17 cellular contexts compared by ENCODE assay signal in the genomic region with DNA sequence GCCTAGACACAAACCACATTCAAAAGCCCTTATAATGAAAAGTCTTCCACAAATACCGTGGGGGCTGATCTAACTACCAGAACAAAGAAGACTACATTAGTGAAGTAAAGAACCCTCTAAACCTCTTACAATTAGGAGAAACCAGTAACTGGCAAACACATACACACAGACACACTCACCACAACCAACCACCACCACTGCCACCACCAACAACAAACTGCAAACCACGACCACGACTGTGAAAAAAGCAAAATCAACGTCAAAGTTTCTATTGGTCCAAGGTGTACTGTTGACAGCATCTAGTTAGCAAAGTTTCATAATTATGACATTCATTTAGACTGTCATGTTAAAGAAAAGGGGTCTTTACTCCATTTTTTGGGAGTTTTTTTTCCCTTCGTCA. TPM values are rescaled to one million over a fixed set of nuclear protein-coding genes. Genes with fewer than 3 reads are reported as not detected.
DNase-seq lines count a peak whose midpoint lies in the region; ATAC-seq and TF ChIP-seq lines count a peak whose summit lies in the region.
"Had no signal": no experiment of that assay in that cellular context is flagged by ENCODE, and none has a peak within 500 bp of the region (broad histone marks: within the 10 kb centered on the region; RNA-seq: fewer than 3 reads in every experiment).

No MANE protein-coding gene starts in this region.

- no peaks in the 10 kb centered on the region for H3K36me3 ChIP-seq in smooth muscle cell (ENCODE audit: low read depth)
- H3K36me3 ChIP-seq in CD8-positive, alpha-beta T cell (ENCODE audit: insufficient read depth, low read length) = no peaks in the 10 kb centered on the region
- H3K36me3 ChIP-seq: BLaER1 treated with 17β-estradiol and CSF1 and Interleukin-3, amounts not matched to agents 10 nM and 100 nM; right atrium auricular region had no signal

- H3K36me3 Mint-ChIP-seq in activated T-cell treated with anti-CD3 and anti-CD28 coated beads, Interleukin-2, amount 50 U/mL, for 24 hours (ENCODE audit: low read depth) = no peaks in the 10 kb centered on the region
- no peaks in the 10 kb centered on the region for H3K36me3 Mint-ChIP-seq in activated CD4-positive, alpha-beta memory T cell treated with anti-CD3 and anti-CD28 coated beads for 36 hours
- H3K36me3 Mint-ChIP-seq in glutamatergic neuron (ENCODE audit: unreplicated experiment) = peaks cover 17% of the 10 kb centered on the region
- H3K36me3 Mint-ChIP-seq in HFFc6 (ENCODE audit: low read depth) = no peaks in the 10 kb centered on the region; the same call in 1 of the 2 replicates
- H3K36me3 Mint-ChIP-seq in CD8-positive, alpha-beta T cell = no peaks in the 10 kb centered on the region

- peaks cover 20% of the 10 kb centered on the region for H3K79me2 ChIP-seq in smooth muscle cell (ENCODE audit: low read depth)

- H3K4me3 Mint-ChIP-seq in activated T-cell treated with anti-CD3 and anti-CD28 coated beads, Interleukin-2, amount 50 U/mL, for 24 hours = no peak overlapping the region
- H3K4me3 Mint-ChIP-seq in activated CD4-positive, alpha-beta memory T cell treated with anti-CD3 and anti-CD28 coated beads for 36 hours = no peak overlapping the region
- H3K4me3 Mint-ChIP-seq in glutamatergic neuron (ENCODE audit: unreplicated experiment) (peak overlapping the region; percentile 98), HFFc6 (no peak overlapping the region)
- no peak overlapping the region for H3K4me3 Mint-ChIP-seq in CD8-positive, alpha-beta T cell

- H3K4me2 ChIP-seq in smooth muscle cell = peak overlapping the region; percentile 89
- H3K4me2 ChIP-seq: A549; BLaER1 treated with 17β-estradiol and CSF1 and Interleukin-3, amounts not matched to agents 10 nM and 100 nM had no signal

- H3K4me1 Mint-ChIP-seq in activated T-cell treated with anti-CD3 and anti-CD28 coated beads, Interleukin-2, amount 50 U/mL, for 24 hours (ENCODE audit: low read depth) = peaks cover 22% of the 10 kb centered on the region
- peaks cover 16% of the 10 kb centered on the region for H3K4me1 Mint-ChIP-seq in activated CD4-positive, alpha-beta memory T cell treated with anti-CD3 and anti-CD28 coated beads for 36 hours (ENCODE audit: low read depth)
- peaks cover 49% of the 10 kb centered on the region for H3K4me1 Mint-ChIP-seq in glutamatergic neuron (ENCODE audit: low read depth, unreplicated experiment)
- H3K4me1 Mint-ChIP-seq in HFFc6 (ENCODE audit: low read depth) = peaks cover 21% of the 10 kb centered on the region
- peaks cover 17% of the 10 kb centered on the region for H3K4me1 Mint-ChIP-seq in CD8-positive, alpha-beta T cell (ENCODE audit: low read depth)

- H3K27me3 ChIP-seq in smooth muscle cell (ENCODE audit: low read depth) = peaks cover 14% of the 10 kb centered on the region
- peaks cover 30% of the 10 kb centered on the region for H3K27me3 ChIP-seq in CD8-positive, alpha-beta T cell (ENCODE audit: insufficient read depth, low read length)

- no peaks in the 10 kb centered on the region for H4K20me1 ChIP-seq in smooth muscle cell (ENCODE audit: low read depth)

- ATAC-seq in CD8-positive, alpha-beta T cell = no peak
- ATAC-seq: A549 had no signal

- TF ChIP-seq CTCF in glutamatergic neuron (IDR thresholded peaks at IDR 0.05; ENCODE audit: partially characterized antibody, unreplicated experiment) (no peak), smooth muscle cell (IDR thresholded peaks at IDR 0.05; ENCODE audit: borderline replicate concordance, insufficient read depth, poor library complexity, severe bottlenecking) (no peak), HFFc6 (IDR thresholded peaks at IDR 0.05) (no peak)
- no peak for TF ChIP-seq CTCF in CD8-positive, alpha-beta T cell (IDR thresholded peaks at IDR 0.05)

- peaks cover 14% of the 10 kb centered on the region for H3K4me1 ChIP-seq in smooth muscle cell (ENCODE audit: low read depth)
- peaks cover 6% of the 10 kb centered on the region for H3K4me1 ChIP-seq in CD8-positive, alpha-beta T cell (ENCODE audit: insufficient read depth, low read length)
- H3K4me1 ChIP-seq: A549 had no signal

- no peaks in the 10 kb centered on the region for H3F3A ChIP-seq in smooth muscle cell (ENCODE audit: low read depth)

- peak overlapping the region; percentile 66 for H3K4me3 ChIP-seq in smooth muscle cell
- no peak overlapping the region for H3K4me3 ChIP-seq in CD8-positive, alpha-beta T cell (ENCODE audit: low read depth, low read length)
- H3K4me3 ChIP-seq: A549; BLaER1 treated with 17β-estradiol and CSF1 and Interleukin-3, amounts not matched to agents 10 nM and 100 nM; GM23248 had no signal

- H2AFZ ChIP-seq in smooth muscle cell (ENCODE audit: low read depth) = no peak overlapping the region
- H2AFZ ChIP-seq: GM23248 had no signal

- WGBS in smooth muscle cell (ENCODE audit: low lambda C conversion rate) = 71% methylated on average over 5 of the region's 5 CpGs

- POLR2A ChIA-PET in activated CD4-positive, alpha-beta memory T cell treated with anti-CD3 and anti-CD28 coated beads for 36 hours (lab: Charles Lee) = no interaction called here
- POLR2A ChIA-PET in CD8-positive, alpha-beta T cell (lab: Charles Lee) = no interaction called here

- no peaks in the 10 kb centered on the region for H3K9me3 ChIP-seq in smooth muscle cell (replicated peaks; ENCODE audit: low read depth)
- H3K9me3 ChIP-seq in CD8-positive, alpha-beta T cell (ENCODE audit: low read length) = no peaks in the 10 kb centered on the region
- H3K9me3 ChIP-seq: A549, right atrium auricular region had no signal

- DNase-seq in activated T-cell treated with anti-CD3 and anti-CD28 coated beads, Interleukin-2, amount 50 U/mL, for 48 hours = peak; percentile 25 to 26
- no peak for DNase-seq in activated T-cell treated with anti-CD3 and anti-CD28 coated beads, Interleukin-2, amount 50 U/mL, for 24 hours
- peak; percentile 19 for DNase-seq in activated CD4-positive, alpha-beta memory T cell treated with anti-CD3 and anti-CD28 coated beads for 36 hours
- DNase-seq in glutamatergic neuron = no peak
- no peak for DNase-seq in smooth muscle cell (lab: John Stamatoyannopoulos, UW; ENCODE audit: unreplicated experiment)
- DNase-seq in HFFc6 = no peak
- DNase-seq in RPMI8226 = no peak
- no peak for DNase-seq in CD8-positive, alpha-beta T cell
- DNase-seq: GM23248, Kasumi-1, midbrain, NCI-H1105 treated with DMSO at 0.1 percent for 48 hours, SHP77 had no signal

- CTCF ChIA-PET in activated CD4-positive, alpha-beta memory T cell treated with anti-CD3 and anti-CD28 coated beads for 36 hours (lab: Charles Lee) = interaction anchor here (0.6 kb wide), 1 partner anchor 43 kb away, joined by 3 read pairs; no protein-coding TSS in a partner anchor
- CTCF ChIA-PET in CD8-positive, alpha-beta T cell (lab: Charles Lee) = no interaction called here

- H3K9ac ChIP-seq in smooth muscle cell (ENCODE audit: low read depth) = no peak overlapping the region
- H3K9ac ChIP-seq: BLaER1 treated with 17β-estradiol and CSF1 and Interleukin-3, amounts not matched to agents 10 nM and 100 nM; GM23248 had no signal

- H3K9me3 Mint-ChIP-seq in activated T-cell treated with anti-CD3 and anti-CD28 coated beads, Interleukin-2, amount 50 U/mL, for 24 hours = no peaks in the 10 kb centered on the region
- H3K9me3 Mint-ChIP-seq in activated CD4-positive, alpha-beta memory T cell treated with anti-CD3 and anti-CD28 coated beads for 36 hours = no peaks in the 10 kb centered on the region
- H3K9me3 Mint-ChIP-seq in glutamatergic neuron (ENCODE audit: unreplicated experiment) = peaks cover 15% of the 10 kb centered on the region
- peaks cover 3% of the 10 kb centered on the region; the same call in 1 of the 2 replicates for H3K9me3 Mint-ChIP-seq in HFFc6
- H3K9me3 Mint-ChIP-seq in CD8-positive, alpha-beta T cell = no peaks in the 10 kb centered on the region
- H3K9me3 Mint-ChIP-seq: stimulated activated naive CD8-positive, alpha-beta T cell treated with anti-CD3 and anti-CD28 coated beads, Interleukin-15, Interleukin-2, amounts not matched to agents 100 ng/mL and 50 ng/mL, for 24 hours had no signal

- intact Hi-C loops in activated CD4-positive, alpha-beta memory T cell treated with anti-CD3 and anti-CD28 coated beads for 36 hours (cut with micrococcal nuclease) = loop anchor here (5.0 kb wide), 1 partner anchor 76 kb away; no protein-coding TSS in a partner anchor
- intact Hi-C loops in CD8-positive, alpha-beta T cell (cut with DNase I, micrococcal nuclease) = no loop called here

- H3K27ac Mint-ChIP-seq in activated T-cell treated with anti-CD3 and anti-CD28 coated beads, Interleukin-2, amount 50 U/mL, for 24 hours = no peak overlapping the region
- H3K27ac Mint-ChIP-seq in activated CD4-positive, alpha-beta memory T cell treated with anti-CD3 and anti-CD28 coated beads for 36 hours = no peak overlapping the region
- H3K27ac Mint-ChIP-seq in glutamatergic neuron (ENCODE audit: unreplicated experiment) (no peak overlapping the region), HFFc6 (no peak overlapping the region)
- no peak overlapping the region for H3K27ac Mint-ChIP-seq in CD8-positive, alpha-beta T cell
- H3K27ac Mint-ChIP-seq: stimulated activated naive CD8-positive, alpha-beta T cell treated with anti-CD3 and anti-CD28 coated beads, Interleukin-15, Interleukin-2, amounts not matched to agents 100 ng/mL and 50 ng/mL, for 24 hours had no signal

- H3K27ac ChIP-seq in smooth muscle cell (ENCODE audit: low read depth) = no peak overlapping the region
- H3K27ac ChIP-seq in CD8-positive, alpha-beta T cell (ENCODE audit: low read depth, low read length) = no peak overlapping the region
- H3K27ac ChIP-seq: A549; BLaER1 treated with 17β-estradiol and CSF1 and Interleukin-3, amounts not matched to agents 10 nM and 100 nM; GM23248; right atrium auricular region had no signal

- H3K27me3 Mint-ChIP-seq in activated T-cell treated with anti-CD3 and anti-CD28 coated beads, Interleukin-2, amount 50 U/mL, for 24 hours = peaks cover 69% of the 10 kb centered on the region
- peaks cover 56% of the 10 kb centered on the region for H3K27me3 Mint-ChIP-seq in activated CD4-positive, alpha-beta memory T cell treated with anti-CD3 and anti-CD28 coated beads for 36 hours
- H3K27me3 Mint-ChIP-seq in glutamatergic neuron (ENCODE audit: unreplicated experiment) (peaks cover 18% of the 10 kb centered on the region), HFFc6 (ENCODE audit: insufficient read depth) (peaks cover 33% of the 10 kb centered on the region)
- peaks cover 61% of the 10 kb centered on the region for H3K27me3 Mint-ChIP-seq in CD8-positive, alpha-beta T cell (ENCODE audit: low read depth)

RNA-seq across cellular contexts. Expression of a gene that starts 2.7 kb away (rescaled TPM):
- total RNA-seq in activated CD4-positive, alpha-beta memory T cell treated with anti-CD3 and anti-CD28 coated beads for 36 hours = under 1 TPM; 0.31 to 0.34 TPM
- total RNA-seq in glutamatergic neuron (ENCODE audit: unreplicated experiment) = 136 TPM
- 26.3 and 60.8 TPM in 2 replicates for total RNA-seq in smooth muscle cell
- 27.2 and 48.4 TPM in 2 replicates for polyA plus RNA-seq in smooth muscle cell
- under 1 TPM in 4 of 6 experiments, not detected in 2; 0.12 to 0.26 (median 0.18) TPM for total RNA-seq in HFFc6 (2021; fragmentation: NEBNext Ultra II Directional; extraction: Animal tissue kit (Norgen Biotek cat#: 25700))
- total RNA-seq in CD8-positive, alpha-beta T cell = not detected
- polyA plus RNA-seq: A549 had no signal

RNA-seq across cellular contexts. Expression of a gene that starts 27.6 kb away (rescaled TPM):
- total RNA-seq in activated CD4-positive, alpha-beta memory T cell treated with anti-CD3 and anti-CD28 coated beads for 36 hours = 10 to 100 TPM; 40.6 to 41.9 TPM
- total RNA-seq in glutamatergic neuron (ENCODE audit: unreplicated experiment) (67.3 TPM), smooth muscle cell (58.6 and 106 TPM in 2 replicates)
- 128 and 139 TPM in 2 replicates for polyA plus RNA-seq in smooth muscle cell
- 10 to 100 TPM; 58.3 to 75.9 (median 63.3) TPM for total RNA-seq in HFFc6 (2021; fragmentation: NEBNext Ultra II Directional; extraction: Animal tissue kit (Norgen Biotek cat#: 25700))
- total RNA-seq in CD8-positive, alpha-beta T cell = 10 to 100 TPM; 62.5 to 68.3 TPM

RNA-seq across cellular contexts. Expression of a gene that starts 28.0 kb away (rescaled TPM):
- 10 to 100 TPM; 85.7 to 87.6 TPM for total RNA-seq in activated CD4-positive, alpha-beta memory T cell treated with anti-CD3 and anti-CD28 coated beads for 36 hours
- total RNA-seq in glutamatergic neuron (ENCODE audit: unreplicated experiment) = 131 TPM
- total RNA-seq in smooth muscle cell = 130 and 224 TPM in 2 replicates
- polyA plus RNA-seq in smooth muscle cell = 180 and 191 TPM in 2 replicates
- total RNA-seq in HFFc6 (2021; fragmentation: NEBNext Ultra II Directional; extraction: Animal tissue kit (Norgen Biotek cat#: 25700)) = 100 to 1,000 TPM; 109 to 131 (median 122) TPM
- 10 to 100 TPM; 36.5 to 43.5 TPM for total RNA-seq in CD8-positive, alpha-beta T cell

Comparison
In these comparisons a context has a peak if more than half of its experiments do, and no peak if none do; other contexts are left out.
1. DNase-seq: peak in activated T-cell treated with anti-CD3 and anti-CD28 coated beads, Interleukin-2, amount 50 U/mL, for 48 hours (2 of 2) and activated CD4-positive, alpha-beta memory T cell treated with anti-CD3 and anti-CD28 coated beads for 36 hours (single experiment); none in activated T-cell treated with anti-CD3 and anti-CD28 coated beads, Interleukin-2, amount 50 U/mL, for 24 hours (single experiment), glutamatergic neuron (single experiment), smooth muscle cell (single experiment), HFFc6 (single experiment), RPMI8226 (single experiment) and CD8-positive, alpha-beta T cell (0 of 7).
2. RNA of a gene that starts 2.7 kb away (total RNA-seq): 136 TPM in glutamatergic neuron (single experiment) and 26.3 to 60.8 TPM in smooth muscle cell; not detected in CD8-positive, alpha-beta T cell, 0.31 to 0.34 TPM in activated CD4-positive, alpha-beta memory T cell treated with anti-CD3 and anti-CD28 coated beads for 36 hours and 0.12 to 0.26 TPM in HFFc6; every median in the first group is over 10 times any median in the second.